In genomic region chr14:19386996-19387395, GRCh38 we compare ENCODE assay signal across 1 cellular context. TPM values are rescaled to one million over a fixed set of nuclear protein-coding genes. Genes with fewer than 3 reads are reported as not detected.
"Had no signal": no experiment of that assay in that cellular context is flagged by ENCODE, and none has a peak within 500 bp of the region (broad histone marks: within the 10 kb centered on the region; RNA-seq: fewer than 3 reads in every experiment).

No MANE protein-coding gene starts in this region.

RNA-seq across cellular contexts. Expression of gene POTEG, which starts 47.1 kb away (rescaled TPM):
- total RNA-seq: G401 had no signal
